Comparison of ENCODE assay signal across 1 cellular context in the genomic region with DNA sequence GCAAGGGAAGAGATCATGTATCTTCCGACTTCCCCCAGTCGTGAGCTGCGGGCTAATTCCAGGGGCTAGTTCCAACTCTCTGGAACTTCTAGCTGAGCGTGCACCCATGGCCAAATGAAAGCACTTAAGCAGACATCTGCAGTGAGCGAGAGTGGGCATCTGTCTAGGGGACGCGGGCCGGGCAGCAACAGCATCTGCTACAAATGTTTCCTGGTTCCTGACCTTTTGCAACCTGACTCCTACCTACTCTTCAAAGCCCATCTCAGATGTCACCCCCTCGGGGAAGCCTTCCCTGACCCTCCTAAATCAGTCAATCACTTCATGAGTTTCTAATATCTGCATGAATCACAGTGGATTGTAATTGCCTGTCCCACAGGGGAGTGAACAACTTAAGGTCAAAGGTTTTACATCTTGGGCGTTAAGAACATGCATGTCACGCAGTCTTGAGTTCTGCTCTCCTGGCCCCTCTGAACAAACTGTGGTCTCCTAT.
TF ChIP-seq lines count a peak whose summit lies in the region.

No MANE protein-coding gene starts in this region.

TF ChIP-seq in HepG2, 621 proteins besides CTCF, POLR2A, EP300 and RAD21 (continued from another document and continues in another):
- TF ChIP-seq, protein P1, sequence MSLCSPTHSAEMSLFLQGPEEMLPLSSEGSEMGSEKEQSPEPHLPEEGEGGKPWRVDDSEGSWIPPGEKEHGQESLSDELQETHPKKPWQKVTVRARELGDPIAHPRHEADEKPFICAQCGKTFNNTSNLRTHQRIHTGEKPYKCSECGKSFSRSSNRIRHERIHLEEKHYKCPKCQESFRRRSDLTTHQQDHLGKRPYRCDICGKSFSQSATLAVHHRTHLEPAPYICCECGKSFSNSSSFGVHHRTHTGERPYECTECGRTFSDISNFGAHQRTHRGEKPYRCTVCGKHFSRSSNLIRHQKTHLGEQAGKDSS (CRISPR knock-in tag; IDR thresholded peaks at IDR 0.05; ENCODE audit: borderline replicate concordance, low read depth), result no peak
- TF ChIP-seq NFYB (CRISPR knock-in tag; IDR thresholded peaks at IDR 0.05) (no peak), ZNF276 (CRISPR knock-in tag; IDR thresholded peaks at IDR 0.05; ENCODE audit: low read depth) (0 out of 2 replicates have a peak, but pooled peaks have one; percentile 13), NFAT5 (CRISPR knock-in tag; IDR thresholded peaks at IDR 0.05) (no peak), TGIF2 (CRISPR knock-in tag; IDR thresholded peaks at IDR 0.05) (no peak), ZBTB38 (CRISPR knock-in tag; IDR thresholded peaks at IDR 0.05) (peak; percentile 49; the same call in 1 of the 2 replicates), ATF7 (IDR thresholded peaks at IDR 0.05) (no peak), ATF7 (CRISPR knock-in tag; IDR thresholded peaks at IDR 0.05) (no peak), TRIM22 (IDR thresholded peaks at IDR 0.05) (no peak), ATF1 (CRISPR knock-in tag; IDR thresholded peaks at IDR 0.05) (no peak), RNF2 (conservative IDR thresholded peaks at IDR 0.05; ENCODE audit: low read depth) (no peak), MXI1 (IDR thresholded peaks at IDR 0.05; ENCODE audit: borderline replicate concordance, low read depth, low read length) (no peak), GRHL1 (CRISPR knock-in tag; conservative IDR thresholded peaks at IDR 0.05) (no peak), GLI4 (CRISPR knock-in tag; IDR thresholded peaks at IDR 0.05; ENCODE audit: borderline replicate concordance) (no peak)
- TF ChIP-seq, protein P2, sequence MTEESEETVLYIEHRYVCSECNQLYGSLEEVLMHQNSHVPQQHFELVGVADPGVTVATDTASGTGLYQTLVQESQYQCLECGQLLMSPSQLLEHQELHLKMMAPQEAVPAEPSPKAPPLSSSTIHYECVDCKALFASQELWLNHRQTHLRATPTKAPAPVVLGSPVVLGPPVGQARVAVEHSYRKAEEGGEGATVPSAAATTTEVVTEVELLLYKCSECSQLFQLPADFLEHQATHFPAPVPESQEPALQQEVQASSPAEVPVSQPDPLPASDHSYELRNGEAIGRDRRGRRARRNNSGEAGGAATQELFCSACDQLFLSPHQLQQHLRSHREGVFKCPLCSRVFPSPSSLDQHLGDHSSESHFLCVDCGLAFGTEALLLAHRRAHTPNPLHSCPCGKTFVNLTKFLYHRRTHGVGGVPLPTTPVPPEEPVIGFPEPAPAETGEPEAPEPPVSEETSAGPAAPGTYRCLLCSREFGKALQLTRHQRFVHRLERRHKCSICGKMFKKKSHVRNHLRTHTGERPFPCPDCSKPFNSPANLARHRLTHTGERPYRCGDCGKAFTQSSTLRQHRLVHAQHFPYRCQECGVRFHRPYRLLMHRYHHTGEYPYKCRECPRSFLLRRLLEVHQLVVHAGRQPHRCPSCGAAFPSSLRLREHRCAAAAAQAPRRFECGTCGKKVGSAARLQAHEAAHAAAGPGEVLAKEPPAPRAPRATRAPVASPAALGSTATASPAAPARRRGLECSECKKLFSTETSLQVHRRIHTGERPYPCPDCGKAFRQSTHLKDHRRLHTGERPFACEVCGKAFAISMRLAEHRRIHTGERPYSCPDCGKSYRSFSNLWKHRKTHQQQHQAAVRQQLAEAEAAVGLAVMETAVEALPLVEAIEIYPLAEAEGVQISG (CRISPR knock-in tag; IDR thresholded peaks at IDR 0.05), result no peak
- TF ChIP-seq, protein P3, sequence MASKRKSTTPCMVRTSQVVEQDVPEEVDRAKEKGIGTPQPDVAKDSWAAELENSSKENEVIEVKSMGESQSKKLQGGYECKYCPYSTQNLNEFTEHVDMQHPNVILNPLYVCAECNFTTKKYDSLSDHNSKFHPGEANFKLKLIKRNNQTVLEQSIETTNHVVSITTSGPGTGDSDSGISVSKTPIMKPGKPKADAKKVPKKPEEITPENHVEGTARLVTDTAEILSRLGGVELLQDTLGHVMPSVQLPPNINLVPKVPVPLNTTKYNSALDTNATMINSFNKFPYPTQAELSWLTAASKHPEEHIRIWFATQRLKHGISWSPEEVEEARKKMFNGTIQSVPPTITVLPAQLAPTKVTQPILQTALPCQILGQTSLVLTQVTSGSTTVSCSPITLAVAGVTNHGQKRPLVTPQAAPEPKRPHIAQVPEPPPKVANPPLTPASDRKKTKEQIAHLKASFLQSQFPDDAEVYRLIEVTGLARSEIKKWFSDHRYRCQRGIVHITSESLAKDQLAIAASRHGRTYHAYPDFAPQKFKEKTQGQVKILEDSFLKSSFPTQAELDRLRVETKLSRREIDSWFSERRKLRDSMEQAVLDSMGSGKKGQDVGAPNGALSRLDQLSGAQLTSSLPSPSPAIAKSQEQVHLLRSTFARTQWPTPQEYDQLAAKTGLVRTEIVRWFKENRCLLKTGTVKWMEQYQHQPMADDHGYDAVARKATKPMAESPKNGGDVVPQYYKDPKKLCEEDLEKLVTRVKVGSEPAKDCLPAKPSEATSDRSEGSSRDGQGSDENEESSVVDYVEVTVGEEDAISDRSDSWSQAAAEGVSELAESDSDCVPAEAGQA (IDR thresholded peaks at IDR 0.05; ENCODE audit: low read depth), result no peak
- TF ChIP-seq, protein P3 (CRISPR knock-in tag; IDR thresholded peaks at IDR 0.05; ENCODE audit: borderline replicate concordance), result no peak
- TF ChIP-seq, protein P4, sequence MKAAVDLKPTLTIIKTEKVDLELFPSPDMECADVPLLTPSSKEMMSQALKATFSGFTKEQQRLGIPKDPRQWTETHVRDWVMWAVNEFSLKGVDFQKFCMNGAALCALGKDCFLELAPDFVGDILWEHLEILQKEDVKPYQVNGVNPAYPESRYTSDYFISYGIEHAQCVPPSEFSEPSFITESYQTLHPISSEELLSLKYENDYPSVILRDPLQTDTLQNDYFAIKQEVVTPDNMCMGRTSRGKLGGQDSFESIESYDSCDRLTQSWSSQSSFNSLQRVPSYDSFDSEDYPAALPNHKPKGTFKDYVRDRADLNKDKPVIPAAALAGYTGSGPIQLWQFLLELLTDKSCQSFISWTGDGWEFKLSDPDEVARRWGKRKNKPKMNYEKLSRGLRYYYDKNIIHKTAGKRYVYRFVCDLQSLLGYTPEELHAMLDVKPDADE (CRISPR knock-in tag; IDR thresholded peaks at IDR 0.05), result no peak
